In genomic region chr2:75466708-75467311, GRCh38 we compare ENCODE assay signal across 8 cellular contexts.
DNase-seq lines count a peak whose midpoint lies in the region; FAIRE-seq and TF ChIP-seq lines count a peak whose summit lies in the region.

No MANE protein-coding gene starts in this region.

- H2AK5ac ChIP-seq in trophoblast cell (ENCODE audit: low read length) = no peak overlapping the region

- no CpG with 5 or more reads among the region's 3 CpGs for WGBS in trophoblast cell (ENCODE audit: extremely low coverage, insufficient coverage, insufficient read length)

- H3K4me3 ChIP-seq in choroid plexus epithelial cell (ENCODE audit: low read depth, low read length) (no peak overlapping the region), trophoblast cell (ENCODE audit: low read depth, low read length) (no peak overlapping the region)

- H3K4ac ChIP-seq in trophoblast cell (ENCODE audit: low read depth, low read length) = no peak overlapping the region

- no peak overlapping the region for H3K23ac ChIP-seq in trophoblast cell (ENCODE audit: low read length)

- H3K4me1 ChIP-seq in trophoblast cell (ENCODE audit: control insufficient read depth in 1 of 2, insufficient read depth in 2 of 2, low read length in 2 of 2) = no peaks in the 10 kb centered on the region

- peak overlapping the region; percentile 1 for H2BK12ac ChIP-seq in trophoblast cell (ENCODE audit: low read length)

- no peak overlapping the region for H3K9ac ChIP-seq in trophoblast cell (ENCODE audit: low read length)

- peak; percentile 74 for FAIRE-seq in GM18507 (lab: Jason Lieb, UNC)

- no peak overlapping the region for H3K4me2 ChIP-seq in trophoblast cell (ENCODE audit: low read length)

- H3K36me3 ChIP-seq in trophoblast cell (ENCODE audit: control insufficient read depth in 1 of 2, insufficient read depth in 2 of 2, low read length in 2 of 2) = no peaks in the 10 kb centered on the region

- no peak overlapping the region for H3K27ac ChIP-seq in C4-2B
- no peak overlapping the region for H3K27ac ChIP-seq in trophoblast cell (ENCODE audit: low read depth, low read length)

- no peak overlapping the region for H4K8ac ChIP-seq in trophoblast cell (ENCODE audit: low read depth, low read length)

- H3K14ac ChIP-seq in trophoblast cell (ENCODE audit: low read length) = no peak overlapping the region

- H4K91ac ChIP-seq in trophoblast cell (ENCODE audit: low read depth, low read length) = no peak overlapping the region

- peak; percentile 82 for TF ChIP-seq CTCF in C4-2B (conservative IDR thresholded peaks at IDR 0.05)
- TF ChIP-seq CTCF in choroid plexus epithelial cell (conservative IDR thresholded peaks at IDR 0.05; ENCODE audit: low read depth, low read length) = peak; percentile 78

- H3K18ac ChIP-seq in trophoblast cell (ENCODE audit: low read length) = no peak overlapping the region

- no peaks in the 10 kb centered on the region for H3K9me3 ChIP-seq in trophoblast cell (ENCODE audit: insufficient read depth, low read depth, low read length)

- H2BK120ac ChIP-seq in trophoblast cell (ENCODE audit: insufficient read depth, low read length, poor library complexity) = no peak overlapping the region

- no peaks in the 10 kb centered on the region for H3K27me3 ChIP-seq in trophoblast cell (ENCODE audit: insufficient read depth, low read length)

- no peak overlapping the region for H2AFZ ChIP-seq in trophoblast cell (ENCODE audit: insufficient read depth, low read length, poor library complexity)

- H2BK5ac ChIP-seq in trophoblast cell (ENCODE audit: low read depth, low read length, poor library complexity) = no peak overlapping the region

- no peaks in the 10 kb centered on the region for H3K79me2 ChIP-seq in trophoblast cell (ENCODE audit: control insufficient read depth, insufficient read depth, low read length, poor library complexity)

- no peak for DNase-seq in GM18507 (ENCODE audit: extremely low spot score, insufficient read length, low read depth)
- DNase-seq in NCI-H2171 treated with DMSO at 0.1 percent for 48 hours (lab: John Stamatoyannopoulos, UW) = peak; percentile 61
- peak; percentile 48 for DNase-seq in choroid plexus epithelial cell (ENCODE audit: low read depth)
- DNase-seq in trophoblast cell = peak; percentile 24 to 76
- DNase-seq in superior temporal gyrus (ENCODE audit: extremely low spot score) = no peak
- no peak for DNase-seq in islet precursor cell
- DNase-seq in T-helper 9 cell = no peak

- no peak overlapping the region for H4K12ac ChIP-seq in trophoblast cell (ENCODE audit: low read depth, low read length)

- no peaks in the 10 kb centered on the region for H3K79me1 ChIP-seq in trophoblast cell (ENCODE audit: low read length)

Comparison
In these comparisons a context has a peak if more than half of its experiments do, and no peak if none do; other contexts are left out.
1. DNase-seq: peak in NCI-H2171 treated with DMSO at 0.1 percent for 48 hours (single experiment), choroid plexus epithelial cell (single experiment) and trophoblast cell (2 of 2); none in GM18507 (single experiment), superior temporal gyrus (single experiment), islet precursor cell (single experiment) and T-helper 9 cell (single experiment).